Comparison of ENCODE assay signal across 6 cellular contexts in genomic region chr20:22932236-22932635, GRCh38.
"Had no signal": no experiment of that assay in that cellular context is flagged by ENCODE, and none has a peak within 500 bp of the region (broad histone marks: within the 10 kb centered on the region; RNA-seq: fewer than 3 reads in every experiment).

No MANE protein-coding gene starts in this region.

- H3K4me2 ChIP-seq: GM23338 had no signal

- H3K36me3 ChIP-seq: HAP-1 had no signal

- DNase-seq: H7, HFFc6, KBM-7 had no signal

- H2AFZ ChIP-seq: GM23338 had no signal

- H3K4me3 ChIP-seq: GM23338, HAP-1 had no signal

- H3K9me3 ChIP-seq: HAP-1 had no signal

- H3K4me1 ChIP-seq: HAP-1 had no signal

- H3K27ac ChIP-seq: HL-60 had no signal
